1 cellular context compared by ENCODE assay signal in genomic region chr16:71930013-71930563, GRCh38.
TF ChIP-seq lines count a peak whose summit lies in the region.

No MANE protein-coding gene starts in this region.

TF ChIP-seq in HepG2, 621 proteins besides CTCF, POLR2A, EP300 and RAD21:
- peak; percentile 90 for TF ChIP-seq POLR2AphosphoS2 (IDR thresholded peaks at IDR 0.05; ENCODE audit: low read depth, low read length)
- TF ChIP-seq CREM (IDR thresholded peaks at IDR 0.05) = no peak
- TF ChIP-seq CREM (CRISPR knock-in tag; IDR thresholded peaks at IDR 0.05) = no peak
- no peak for TF ChIP-seq ZBTB26 (CRISPR knock-in tag; IDR thresholded peaks at IDR 0.05; ENCODE audit: borderline replicate concordance)
- peak; percentile 71 for TF ChIP-seq RBM22 (optimal IDR thresholded peaks at IDR 0.05; ENCODE audit: low read length)
- TF ChIP-seq KAT2B (IDR thresholded peaks at IDR 0.05; ENCODE audit: borderline replicate concordance, low read depth, low read length) = no peak
TF ChIP-seq in HepG2: peak in this region for 2.
